20 cellular contexts compared by ENCODE assay signal in genomic region chr22:26053737-26054316, GRCh38.
"Had no signal": no experiment of that assay in that cellular context is flagged by ENCODE, and none has a peak within 500 bp of the region (broad histone marks: within the 10 kb centered on the region; RNA-seq: fewer than 3 reads in every experiment).

No MANE protein-coding gene starts in this region.

- H3K4me1 ChIP-seq: esophagus muscularis mucosa, left ventricle myocardium inferior, prostate gland, right lobe of liver, transverse colon, vagina had no signal

- DNase-seq: activated CD4-positive, alpha-beta T cell treated with anti-CD3 and anti-CD28 coated beads, Interleukin-2, amount 10 ng/mL, durations not matched to agents 7 days and 5 days; activated CD4-positive, CD25-positive, alpha-beta regulatory T cell; activated CD8-positive, alpha-beta memory T cell treated with anti-CD3 and anti-CD28 coated beads, Interleukin-2, amount 50 U/mL, for 48 hours; activated naive CD8-positive, alpha-beta T cell treated with anti-CD3 and anti-CD28 coated beads for 36 hours; amygdala; brain microvascular endothelial cell; left ventricle myocardium inferior; right lobe of liver; stimulated activated CD4-positive, alpha-beta T cell treated with anti-CD3 and anti-CD28 coated beads, Interleukin-4, amount 100 ng/mL, for 4 hours; stimulated activated CD8-positive, alpha-beta memory T cell treated with anti-CD3 and anti-CD28 coated beads, Interleukin-4, amount 100 ng/mL, for 48 hours; stimulated activated naive CD8-positive, alpha-beta T cell treated with anti-CD3 and anti-CD28 coated beads, Interleukin-15, Interleukin-2, amounts not matched to agents 100 U/mL and 50 U/mL, for 24 hours; transverse colon had no signal

- H3K27me3 ChIP-seq: brain microvascular endothelial cell, right lobe of liver, vagina had no signal

- H3K27ac Mint-ChIP-seq: activated CD4-positive, alpha-beta T cell treated with anti-CD3 and anti-CD28 coated beads, Interleukin-2, amount 10 ng/mL, durations not matched to agents 7 days and 5 days; activated naive CD8-positive, alpha-beta T cell treated with anti-CD3 and anti-CD28 coated beads for 36 hours; memory B cell; nephron had no signal

- H3K4me3 ChIP-seq: coronary artery, esophagus muscularis mucosa, left ventricle myocardium inferior, prostate gland, right lobe of liver, smooth muscle cell, transverse colon, vagina had no signal

- H3K27ac ChIP-seq: brain microvascular endothelial cell, coronary artery, esophagus muscularis mucosa, left ventricle myocardium inferior, prostate gland, right lobe of liver, transverse colon, vagina had no signal

- H3K9me3 ChIP-seq: esophagus muscularis mucosa, left ventricle myocardium inferior, prostate gland, right lobe of liver, transverse colon, vagina had no signal

- H3K4me1 Mint-ChIP-seq: activated CD4-positive, alpha-beta T cell treated with anti-CD3 and anti-CD28 coated beads, Interleukin-2, amount 10 ng/mL, durations not matched to agents 7 days and 5 days; activated naive CD8-positive, alpha-beta T cell treated with anti-CD3 and anti-CD28 coated beads for 36 hours; central memory CD8-positive, alpha-beta T cell; memory B cell; nephron had no signal

- H3K4me2 ChIP-seq: smooth muscle cell had no signal

- H3K4me3 Mint-ChIP-seq: activated CD4-positive, alpha-beta T cell treated with anti-CD3 and anti-CD28 coated beads, Interleukin-2, amount 10 ng/mL, durations not matched to agents 7 days and 5 days; activated naive CD8-positive, alpha-beta T cell treated with anti-CD3 and anti-CD28 coated beads for 36 hours; central memory CD8-positive, alpha-beta T cell; memory B cell; nephron had no signal

- H3K36me3 Mint-ChIP-seq: activated naive CD8-positive, alpha-beta T cell treated with anti-CD3 and anti-CD28 coated beads for 36 hours; memory B cell had no signal

- H3K36me3 ChIP-seq: brain microvascular endothelial cell, prostate gland, right lobe of liver, transverse colon, vagina had no signal

- H3K9me3 Mint-ChIP-seq: activated CD4-positive, alpha-beta T cell treated with anti-CD3 and anti-CD28 coated beads, Interleukin-2, amount 10 ng/mL, durations not matched to agents 7 days and 5 days; activated naive CD8-positive, alpha-beta T cell treated with anti-CD3 and anti-CD28 coated beads for 36 hours; central memory CD8-positive, alpha-beta T cell; nephron had no signal
